8 cellular contexts compared by ENCODE assay signal in genomic region chr2:179861027-179861776, GRCh38. TPM values are rescaled to one million over a fixed set of nuclear protein-coding genes. Genes with fewer than 3 reads are reported as not detected.
DNase-seq lines count a peak whose midpoint lies in the region; ATAC-seq and TF ChIP-seq lines count a peak whose summit lies in the region.

TSS of gene ZNF385B (minus strand) at chr2:179861612.

- peak within 1 kb of the TSS; percentile 19 for H3K4me3 Mint-ChIP-seq in activated naive CD4-positive, alpha-beta T cell treated with anti-CD3 and anti-CD28 coated beads for 36 hours

- CTCF ChIA-PET in activated naive CD4-positive, alpha-beta T cell treated with anti-CD3 and anti-CD28 coated beads for 36 hours (lab: Charles Lee): no interaction called here

- H3K36me3 Mint-ChIP-seq in activated naive CD4-positive, alpha-beta T cell treated with anti-CD3 and anti-CD28 coated beads for 36 hours (ENCODE audit: low read depth): no peaks in the 10 kb centered on the region

- DNase-seq in activated naive CD4-positive, alpha-beta T cell treated with anti-CD3 and anti-CD28 coated beads for 36 hours: no peak
- no peak for DNase-seq in activated naive CD4-positive, alpha-beta T cell treated with anti-CD3 and anti-CD28 coated beads, Interleukin-2, amount 50 U/mL, for 16 hours
- DNase-seq in T1000 (lab: John Stamatoyannopoulos, UW) (peak; percentile 22), fibroblast of pulmonary artery (ENCODE audit: low read depth) (peak; percentile 13), occipital lobe (lab: John Stamatoyannopoulos, UW) (no peak), foreskin melanocyte (no peak)

- no peak for TF ChIP-seq CTCF in fibroblast of pulmonary artery (IDR thresholded peaks at IDR 0.05; ENCODE audit: low read length, missing control alignments)

- H3K27me3 Mint-ChIP-seq in activated naive CD4-positive, alpha-beta T cell treated with anti-CD3 and anti-CD28 coated beads for 36 hours (ENCODE audit: low read depth): peaks cover 36% of the 10 kb centered on the region

- peak within 1 kb of the TSS; percentile 52 for H3K4me3 ChIP-seq in fibroblast of pulmonary artery (replicated peaks; ENCODE audit: low read depth, low read length)

- no peaks in the 10 kb centered on the region for H3K9me3 Mint-ChIP-seq in activated naive CD4-positive, alpha-beta T cell treated with anti-CD3 and anti-CD28 coated beads for 36 hours

- ATAC-seq in HG03196 (IDR thresholded peaks at IDR 0.05; ENCODE audit: unreplicated experiment) (peak; percentile 43), HG03469 (IDR thresholded peaks at IDR 0.05; ENCODE audit: unreplicated experiment) (no peak)

- H3K27ac Mint-ChIP-seq in activated naive CD4-positive, alpha-beta T cell treated with anti-CD3 and anti-CD28 coated beads for 36 hours: no peak within 1 kb of the TSS

- intact Hi-C loops in activated naive CD4-positive, alpha-beta T cell treated with anti-CD3 and anti-CD28 coated beads for 36 hours (cut with micrococcal nuclease): no loop called here

- H3K4me1 Mint-ChIP-seq in activated naive CD4-positive, alpha-beta T cell treated with anti-CD3 and anti-CD28 coated beads for 36 hours (ENCODE audit: low read depth): peaks cover 12% of the 10 kb centered on the region

RNA-seq across cellular contexts. Expression of gene ZNF385B, which starts in this region (rescaled TPM):
- not detected for total RNA-seq in activated naive CD4-positive, alpha-beta T cell treated with anti-CD3 and anti-CD28 coated beads for 36 hours
- 18.4 TPM for total RNA-seq in occipital lobe

Comparison
In these comparisons a context has a peak if more than half of its experiments do, and no peak if none do; other contexts are left out.
1. RNA of gene ZNF385B (total RNA-seq): 18.4 TPM in occipital lobe (single experiment); not detected in activated naive CD4-positive, alpha-beta T cell treated with anti-CD3 and anti-CD28 coated beads for 36 hours; every median in the first group is over 10 times any median in the second.
2. DNase-seq: peak in T1000 (single experiment) and fibroblast of pulmonary artery (single experiment); none in activated naive CD4-positive, alpha-beta T cell treated with anti-CD3 and anti-CD28 coated beads for 36 hours (single experiment), activated naive CD4-positive, alpha-beta T cell treated with anti-CD3 and anti-CD28 coated beads, Interleukin-2, amount 50 U/mL, for 16 hours (single experiment), occipital lobe (single experiment) and foreskin melanocyte (single experiment).